Comparison of ENCODE assay signal across 1 cellular context in genomic region chr17:4720787-4721186, GRCh38.
TF ChIP-seq lines count a peak whose summit lies in the region.

No MANE protein-coding gene starts in this region.

TF ChIP-seq in K562, 482 proteins besides CTCF, POLR2A, EP300 and RAD21:
- TF ChIP-seq ZNF764 (CRISPR knock-in tag; IDR thresholded peaks at IDR 0.05; ENCODE audit: low read depth) (no peak), ZSCAN32 (CRISPR knock-in tag; IDR thresholded peaks at IDR 0.05) (no peak), SAFB (IDR thresholded peaks at IDR 0.05; ENCODE audit: borderline replicate concordance, low read depth, low read length) (no peak), STAT5A (IDR thresholded peaks at IDR 0.05; ENCODE audit: borderline replicate concordance, low read length) (no peak), DPF2 (IDR thresholded peaks at IDR 0.05) (no peak), ZC3H8 (IDR thresholded peaks at IDR 0.05) (no peak)
